Comparison of ENCODE assay signal across 1 cellular context in genomic region chr7:27112361-27112760, GRCh38.
TF ChIP-seq lines count a peak whose summit lies in the region.

No MANE protein-coding gene starts in this region.

TF ChIP-seq in HCT116, 20 proteins besides CTCF, POLR2A, EP300 and RAD21 (continued from another document):
- TF ChIP-seq POLR2AphosphoS5 (IDR thresholded peaks at IDR 0.05; ENCODE audit: low read depth, low read length) (no peak), REST (IDR thresholded peaks at IDR 0.05; ENCODE audit: low read depth) (no peak), MAX (IDR thresholded peaks at IDR 0.05) (no peak), EZH2phosphoT487 (IDR thresholded peaks at IDR 0.05; ENCODE audit: borderline replicate concordance) (no peak), ZFX (IDR thresholded peaks at IDR 0.05) (no peak), ZBTB33 (IDR thresholded peaks at IDR 0.05; ENCODE audit: extremely low read depth, insufficient replicate concordance, low read length) (no peak), ZNF274 (IDR thresholded peaks at IDR 0.05; ENCODE audit: low read depth, low read length) (no peak), EGR1 (IDR thresholded peaks at IDR 0.05; ENCODE audit: low read depth) (no peak), FOSL1 (IDR thresholded peaks at IDR 0.05; ENCODE audit: low read depth) (no peak), ATF3 (IDR thresholded peaks at IDR 0.05) (no peak)
